ENCODE assay signal across 26 cellular contexts in genomic region chr6:109389650-109390274, GRCh38. TPM values are rescaled to one million over a fixed set of nuclear protein-coding genes. Genes with fewer than 3 reads are reported as not detected.
DNase-seq lines count a peak whose midpoint lies in the region; ATAC-seq, FAIRE-seq and TF ChIP-seq lines count a peak whose summit lies in the region.
"Had no signal": no experiment of that assay in that cellular context is flagged by ENCODE, and none has a peak within 500 bp of the region (broad histone marks: within the 10 kb centered on the region; RNA-seq: fewer than 3 reads in every experiment).

No MANE protein-coding gene starts in this region.

- no peak overlapping the region for H2BK15ac ChIP-seq in IMR-90 (ENCODE audit: low read depth, low read length)

- 27% methylated on average over 4 of the region's 6 CpGs; no CpG with 5 or more reads in 1 of the 2 experiments for WGBS in IMR-90 (ENCODE audit: extremely low coverage in 2 of 2, insufficient read length in 1 of 2), 2 experiments

- no peaks in the 10 kb centered on the region for H3K9me1 ChIP-seq in IMR-90 (ENCODE audit: insufficient read depth, low read length)

- H3K9me3 ChIP-seq in IMR-90 (ENCODE audit: control insufficient read depth, insufficient read depth, low read length): no peaks in the 10 kb centered on the region
- H3K9me3 ChIP-seq: BLaER1, esophagus squamous epithelium, SJSA1, tibial artery had no signal

- H2BK5ac ChIP-seq in IMR-90 (ENCODE audit: low read depth, low read length, poor library complexity, severe bottlenecking): no peak overlapping the region

- H3K4ac ChIP-seq in IMR-90 (ENCODE audit: low read depth, low read length): no peak overlapping the region

- CTCF ChIA-PET in IMR-90 (lab: Yijun Ruan, JAX): interaction anchor here (0.6 to 1.4 kb wide), 2 partner anchors 201 to 202 kb away, joined by 3 read pairs; no protein-coding TSS in a partner anchor

- H3K27ac ChIP-seq in IMR-90 (ENCODE audit: insufficient read depth, low read length): no peak overlapping the region
- H3K27ac ChIP-seq: BLaER1, esophagus squamous epithelium, SJSA1, tibial artery had no signal

- no peak overlapping the region for H2AFZ ChIP-seq in IMR-90 (replicated peaks; ENCODE audit: low read length, poor library complexity)

- no peak overlapping the region for H3K56ac ChIP-seq in IMR-90 (ENCODE audit: extremely low read depth, insufficient read depth, low read length)

- no peak overlapping the region for H2BK120ac ChIP-seq in IMR-90 (ENCODE audit: low read depth, low read length)

- in situ Hi-C loops in IMR-90 (cut with MboI; ENCODE audit: low sequenced_read_pairs): loop anchor here (25.0 kb wide), 2 partner anchors 202 to 852 kb away; no protein-coding TSS in a partner anchor

- no peak for ATAC-seq in IMR-90 (ENCODE audit: low read depth)
- peak; percentile 57 for ATAC-seq in left ventricle myocardium superior
- no peak for ATAC-seq in HG02852 (IDR thresholded peaks at IDR 0.05; ENCODE audit: unreplicated experiment)
- ATAC-seq: activated naive CD4-positive, alpha-beta T cell treated with anti-CD3 and anti-CD28 coated beads, Interleukin-2, amount 50 U/mL, for 72 hours; HepG2 had no signal

- no peaks in the 10 kb centered on the region for H4K20me1 ChIP-seq in IMR-90 (ENCODE audit: insufficient read depth, low read length)
- H4K20me1 ChIP-seq: BLaER1 had no signal

- no TSS peak for BruUV-seq in IMR-90 (replicated peaks; lab: Mats Ljungman, UMichigan)

- H4K8ac ChIP-seq in IMR-90 (ENCODE audit: low read depth in 2 of 2, low read length in 2 of 2): no peak overlapping the region

- H3K36me3 ChIP-seq in IMR-90 (ENCODE audit: control insufficient read depth, insufficient read depth, low read length) (no peaks in the 10 kb centered on the region), bronchial epithelial cell (ENCODE audit: control insufficient read depth, insufficient read depth, low read length) (no peaks in the 10 kb centered on the region)
- H3K36me3 ChIP-seq: BLaER1, esophagus squamous epithelium, SJSA1, tibial artery had no signal

- H3K79me1 ChIP-seq in IMR-90 (ENCODE audit: low read depth in 1 of 2, low read length in 2 of 2): no peaks in the 10 kb centered on the region

- H3K14ac ChIP-seq in IMR-90 (replicated peaks; ENCODE audit: low read depth, low read length): no peak overlapping the region

- POLR2A ChIA-PET in IMR-90 (lab: Charles Lee; ENCODE audit: unreplicated experiment): no interaction called here

- no peak overlapping the region for H4K5ac ChIP-seq in IMR-90 (ENCODE audit: low read depth, low read length)

- no peak for FAIRE-seq in bronchial epithelial cell (lab: Jason Lieb, UNC)
- FAIRE-seq: H1, HepG2, islet of Langerhans, TTC549 had no signal

- DNase-seq in IMR-90: peak; percentile 41
- DNase-seq in bronchial epithelial cell (ENCODE audit: low read depth): peak; percentile 82
- DNase-seq in left ventricle myocardium superior: peak; percentile 34
- peak; percentile 35 for DNase-seq in skeletal muscle cell (ENCODE audit: low read depth)
- DNase-seq in AML-193 (lab: John Stamatoyannopoulos, UW): no peak
- DNase-seq in ureter (ENCODE audit: low spot score): no peak
- no peak for DNase-seq in NCI-H1930 (lab: John Stamatoyannopoulos, UW)
- DNase-seq: activated CD4-positive, alpha-beta memory T cell treated with anti-CD3 and anti-CD28 coated beads for 36 hours; activated CD4-positive, CD25-positive, alpha-beta regulatory T cell treated with anti-CD3 and anti-CD28 coated beads, Interleukin-2, amount 50 U/mL, for 72 hours; activated CD8-positive, alpha-beta memory T cell treated with anti-CD3 and anti-CD28 coated beads, Interleukin-2, amount 50 U/mL, for 48 hours; aorta; DMS53; endodermal cell; esophagus squamous epithelium; NCI-H2029; NCI-H526 treated with DMSO at 0.1 percent for 48 hours; T-helper 1 cell; tibial artery had no signal

- TF ChIP-seq CTCF in IMR-90 (conservative IDR thresholded peaks at IDR 0.05; ENCODE audit: low read depth, low read length) (no peak), bronchial epithelial cell (IDR thresholded peaks at IDR 0.05; ENCODE audit: insufficient read depth, low read length, severe bottlenecking) (no peak)

- no peak for TF ChIP-seq POLR2A in IMR-90 (IDR thresholded peaks at IDR 0.05; ENCODE audit: low read depth, low read length)

- H3K4me3 ChIP-seq in IMR-90 (ENCODE audit: insufficient read depth, low read depth, low read length): no peak overlapping the region
- no peak overlapping the region for H3K4me3 ChIP-seq in bronchial epithelial cell (ENCODE audit: low read depth, low read length)
- H3K4me3 ChIP-seq in skeletal muscle cell (ENCODE audit: low read depth, low read length): no peak overlapping the region
- H3K4me3 ChIP-seq: BLaER1, esophagus squamous epithelium, SJSA1, tibial artery had no signal

- H3K4me1 ChIP-seq in IMR-90 (ENCODE audit: control insufficient read depth, insufficient read depth, low read length): 0 out of 2 replicates have a peak, but pooled peaks cover 1% of the 10 kb centered on the region

- H3K27me3 ChIP-seq in IMR-90 (ENCODE audit: control insufficient read depth, insufficient read depth, low read length) (peaks cover 21% of the 10 kb centered on the region), bronchial epithelial cell (ENCODE audit: control insufficient read depth, insufficient read depth, low read length) (no peaks in the 10 kb centered on the region)
- H3K27me3 ChIP-seq: BLaER1, esophagus squamous epithelium, SJSA1, tibial artery had no signal

- no peak overlapping the region for H2AK5ac ChIP-seq in IMR-90 (ENCODE audit: low read depth, low read length)

- no peak overlapping the region for H2BK20ac ChIP-seq in IMR-90 (ENCODE audit: low read depth, low read length)

- H4K91ac ChIP-seq in IMR-90 (ENCODE audit: insufficient read depth, low read depth, low read length): no peak overlapping the region

- no peak overlapping the region for H3K23ac ChIP-seq in IMR-90 (ENCODE audit: low read depth, low read length)

- no peak overlapping the region for H3K4me2 ChIP-seq in IMR-90 (ENCODE audit: low read depth, low read length)
- H3K4me2 ChIP-seq: BLaER1 had no signal

- no peak overlapping the region for H3K9ac ChIP-seq in IMR-90 (ENCODE audit: low read depth, low read length)
- H3K9ac ChIP-seq: BLaER1 had no signal

- H3K18ac ChIP-seq in IMR-90 (ENCODE audit: low read depth, low read length): no peak overlapping the region

- TF ChIP-seq RAD21 in IMR-90 (IDR thresholded peaks at IDR 0.05; ENCODE audit: low read length): no peak

- dilution Hi-C loops in IMR-90 (cut with HindIII; ENCODE audit: low sequenced_read_pairs, unreplicated experiment): no loop called here

- H2AK9ac ChIP-seq in IMR-90 (replicated peaks; ENCODE audit: low read depth, low read length, poor library complexity): no peak overlapping the region

- intact Hi-C loops in IMR-90 (cut with micrococcal nuclease) (loop anchor here (10.0 kb wide), 2 partner anchors 305 to 495 kb away; partner anchors contain the start of genes AK9 and FIG4), left ventricle myocardium superior (cut with micrococcal nuclease) (no loop called here)

TF ChIP-seq in IMR-90, 13 proteins besides CTCF, POLR2A, EP300 and RAD21:
- TF ChIP-seq BHLHE40 (IDR thresholded peaks at IDR 0.05; ENCODE audit: low read depth, low read length): no peak
- TF ChIP-seq RCOR1 (IDR thresholded peaks at IDR 0.05; ENCODE audit: insufficient replicate concordance, low read length): no peak
- TF ChIP-seq FOS (IDR thresholded peaks at IDR 0.05; ENCODE audit: low read depth, low read length): no peak
- TF ChIP-seq CHD1 (IDR thresholded peaks at IDR 0.05; ENCODE audit: low read depth, low read length): no peak
- TF ChIP-seq CEBPB (IDR thresholded peaks at IDR 0.05; ENCODE audit: low read depth, low read length): peak; percentile 51; the same call in 1 of the 2 replicates
- no peak for TF ChIP-seq SMC3 (IDR thresholded peaks at IDR 0.05; ENCODE audit: low read depth, low read length)
TF ChIP-seq in IMR-90: peak in this region for 1.

RNA-seq across cellular contexts. Expression of gene CD164, which starts 7.5 kb away (rescaled TPM):
- total RNA-seq in IMR-90 (2012; rRNA removed) (127 and 150 TPM in 2 replicates), bronchial epithelial cell (113 and 115 TPM in 2 replicates), left ventricle myocardium superior (100 TPM), ureter (306 TPM)
- 146 and 148 TPM in 2 replicates for polyA plus RNA-seq in IMR-90 (2012; rRNA removed)
- polyA plus RNA-seq in IMR-90 (2012; cell fraction: cytosol; rRNA removed): 104 and 125 TPM in 2 replicates
- 38.9 and 93.3 TPM in 2 replicates for polyA plus RNA-seq in IMR-90 (2012; cell fraction: nucleus; rRNA removed; ENCODE audit: low replicate concordance)

RNA-seq across cellular contexts. Expression of gene PPIL6, which starts 50.7 kb away (rescaled TPM):
- 0.18 and 1.4 TPM in 2 replicates for total RNA-seq in IMR-90 (2012; rRNA removed)
- polyA plus RNA-seq in IMR-90 (2012; rRNA removed): 0.07 and 0.15 TPM in 2 replicates
- 0.09 and 0.12 TPM in 2 replicates for polyA plus RNA-seq in IMR-90 (2012; cell fraction: cytosol; rRNA removed)
- polyA plus RNA-seq in IMR-90 (2012; cell fraction: nucleus; rRNA removed; ENCODE audit: low replicate concordance): 0.06 and 0.09 TPM in 2 replicates
- 8.4 and 9.3 TPM in 2 replicates for total RNA-seq in bronchial epithelial cell
- total RNA-seq in left ventricle myocardium superior: 2.5 TPM
- total RNA-seq in ureter: 2.9 TPM
- total RNA-seq: activated naive CD4-positive, alpha-beta T cell treated with anti-CD3 and anti-CD28 coated beads, Interleukin-2, amount 50 U/mL, for 72 hours had no signal

RNA-seq across cellular contexts. Expression of gene SMPD2, which starts 50.8 kb away (rescaled TPM):
- total RNA-seq in IMR-90 (2012; rRNA removed) (8.3 and 9.0 TPM in 2 replicates), bronchial epithelial cell (18.9 and 19.7 TPM in 2 replicates), left ventricle myocardium superior (5.7 TPM), ureter (15.3 TPM)
- 7.1 and 7.7 TPM in 2 replicates for polyA plus RNA-seq in IMR-90 (2012; rRNA removed)
- 5.2 and 6.0 TPM in 2 replicates for polyA plus RNA-seq in IMR-90 (2012; cell fraction: cytosol; rRNA removed)
- 18.1 and 25.2 TPM in 2 replicates for polyA plus RNA-seq in IMR-90 (2012; cell fraction: nucleus; rRNA removed; ENCODE audit: low replicate concordance)

Comparison
In these comparisons a context has a peak if more than half of its experiments do, and no peak if none do; other contexts are left out.
1. DNase-seq: peak in IMR-90 (single experiment), bronchial epithelial cell (single experiment), left ventricle myocardium superior (single experiment) and skeletal muscle cell (single experiment); none in AML-193 (0 of 2), ureter (single experiment) and NCI-H1930 (0 of 2).